In the genomic region with DNA sequence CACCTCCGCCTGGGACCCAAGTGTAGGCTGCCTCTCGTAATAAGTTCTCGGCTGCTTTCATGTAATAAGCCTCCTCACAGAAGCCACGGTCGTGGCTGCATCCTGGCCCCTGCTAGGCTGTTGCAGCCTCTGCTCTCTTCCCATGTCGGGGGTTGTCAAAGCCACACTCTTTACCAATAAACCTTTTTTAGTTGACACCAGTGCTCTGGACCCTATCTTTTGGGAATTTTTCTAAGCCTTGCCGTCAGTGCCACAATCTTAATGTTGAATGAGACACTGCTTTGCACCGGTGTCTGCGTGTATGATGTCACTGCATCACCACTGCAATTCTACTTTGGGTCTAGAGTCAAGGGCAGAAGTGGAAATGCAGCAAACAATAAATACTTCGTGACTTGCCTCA, we compare ENCODE assay signal across 23 cellular contexts. TPM values are rescaled to one million over a fixed set of nuclear protein-coding genes. Genes with fewer than 3 reads are reported as not detected.
DNase-seq lines count a peak whose midpoint lies in the region; ATAC-seq lines count a peak whose summit lies in the region.
"Had no signal": no experiment of that assay in that cellular context is flagged by ENCODE, and none has a peak within 500 bp of the region (broad histone marks: within the 10 kb centered on the region; RNA-seq: fewer than 3 reads in every experiment).

No MANE protein-coding gene starts in this region.

- no peaks in the 10 kb centered on the region for H3K27me3 ChIP-seq in GM23248 (replicated peaks; ENCODE audit: insufficient read depth)
- no peaks in the 10 kb centered on the region for H3K27me3 ChIP-seq in naive thymus-derived CD4-positive, alpha-beta T cell (ENCODE audit: control insufficient read depth in 2 of 2, insufficient read depth in 2 of 2, low read length in 2 of 2)
- H3K27me3 ChIP-seq: left lung, testis had no signal

- 47 to 49% methylated on average over 10 of the region's 10 CpGs for WGBS in GM23248 (ENCODE audit: low coverage in 1 of 2, low lambda C conversion rate in 2 of 2, missing lambda C conversion rate in 2 of 2), 2 experiments

- H3K27ac ChIP-seq in GM23248 = no peak overlapping the region
- peak overlapping the region; percentile 55 for H3K27ac ChIP-seq in naive thymus-derived CD4-positive, alpha-beta T cell (ENCODE audit: low read depth, low read length)
- H3K27ac ChIP-seq: C4-2B, left lung, testis had no signal

- CTCF ChIA-PET in naive thymus-derived CD4-positive, alpha-beta T cell (lab: Charles Lee) = interaction anchor here (0.7 to 4.2 kb wide), 11 partner anchors 13 to 791 kb away, joined by 3 to 27 read pairs (median 5); partner anchors contain the start of gene FYN

- H3K9me2 ChIP-seq in GM23248 (ENCODE audit: insufficient read depth) = no peaks in the 10 kb centered on the region

- H3F3A ChIP-seq in GM23248 (ENCODE audit: insufficient read depth) = no peaks in the 10 kb centered on the region

- H3K4me3 Mint-ChIP-seq in activated CD4-positive, alpha-beta T cell treated with anti-CD3 and anti-CD28 coated beads, Interleukin-2, amount 10 ng/mL, durations not matched to agents 24 days and 14 days = peak overlapping the region; percentile 64
- peak overlapping the region; percentile 64 to 75 for H3K4me3 Mint-ChIP-seq in activated T-cell treated with anti-CD3 and anti-CD28 coated beads, Interleukin-2, amount 50 U/mL, for 72 hours
- H3K4me3 Mint-ChIP-seq in naive thymus-derived CD4-positive, alpha-beta T cell = peak overlapping the region; percentile 58 to 91 (median 82)

- H3K4me1 ChIP-seq in GM23248 (ENCODE audit: insufficient read depth) = peaks cover 23% of the 10 kb centered on the region
- peaks cover 21 to 55% of the 10 kb centered on the region in 2 donors for H3K4me1 ChIP-seq in naive thymus-derived CD4-positive, alpha-beta T cell (ENCODE audit: control insufficient read depth in 2 of 2, insufficient read depth in 2 of 2, low read length in 2 of 2)
- H3K4me1 ChIP-seq: testis had no signal

- H3K9ac ChIP-seq in GM23248 = no peak overlapping the region

- H3K27ac Mint-ChIP-seq in activated CD4-positive, alpha-beta T cell treated with anti-CD3 and anti-CD28 coated beads, Interleukin-2, amount 10 ng/mL, durations not matched to agents 24 days and 14 days = peak overlapping the region; percentile 42
- peak overlapping the region; percentile 18 for H3K27ac Mint-ChIP-seq in activated T-cell treated with anti-CD3 and anti-CD28 coated beads, Interleukin-2, amount 50 U/mL, for 72 hours
- H3K27ac Mint-ChIP-seq in naive thymus-derived CD4-positive, alpha-beta T cell = peak overlapping the region; percentile 53 to 97 (median 93)

- ATAC-seq in activated T-cell treated with anti-CD3 and anti-CD28 coated beads, Interleukin-2, amount 50 U/mL, for 72 hours (replicated peaks in 1 of 2) = peak in 1 of 2 donors; percentile 41
- peak; percentile 37 for ATAC-seq in naive thymus-derived CD4-positive, alpha-beta T cell
- ATAC-seq: effector memory CD8-positive, alpha-beta T cell had no signal

- no peaks in the 10 kb centered on the region for H3K9me3 Mint-ChIP-seq in activated CD4-positive, alpha-beta T cell treated with anti-CD3 and anti-CD28 coated beads, Interleukin-2, amount 10 ng/mL, durations not matched to agents 24 days and 14 days
- H3K9me3 Mint-ChIP-seq in activated T-cell treated with anti-CD3 and anti-CD28 coated beads, Interleukin-2, amount 50 U/mL, for 72 hours = no peaks in the 10 kb centered on the region
- H3K9me3 Mint-ChIP-seq in naive thymus-derived CD4-positive, alpha-beta T cell = no peaks in the 10 kb centered on the region
- H3K9me3 Mint-ChIP-seq: effector memory CD8-positive, alpha-beta T cell had no signal

- H3K9me3 ChIP-seq in GM23248 (ENCODE audit: low read depth) = no peaks in the 10 kb centered on the region
- H3K9me3 ChIP-seq in naive thymus-derived CD4-positive, alpha-beta T cell (ENCODE audit: control insufficient read depth in 2 of 3, low read length in 3 of 3) = no peaks in the 10 kb centered on the region
- H3K9me3 ChIP-seq: left lung, testis had no signal

- peak overlapping the region; percentile 87 for H2AFZ ChIP-seq in GM23248

- DNase-seq in activated CD4-positive, alpha-beta T cell treated with anti-CD3 and anti-CD28 coated beads, Interleukin-2, amount 10 ng/mL, durations not matched to agents 24 days and 14 days = peak; percentile 64
- DNase-seq in activated CD4-positive, alpha-beta T cell treated with anti-CD3 and anti-CD28 coated beads, Interleukin-2, amount 50 U/mL, for 4 hours = no peak
- DNase-seq in GM23248 = peak; percentile 35
- peak in 1 of 2 donors; percentile 30 for DNase-seq in activated T-cell treated with anti-CD3 and anti-CD28 coated beads, Interleukin-2, amount 50 U/mL, for 72 hours
- DNase-seq in naive thymus-derived CD4-positive, alpha-beta T cell = peak in 7 of 9 donors; percentile 35 to 61 (median 46)
- DNase-seq in NCI-H1694 treated with DMSO at 0.1 percent for 48 hours (lab: John Stamatoyannopoulos, UW) = no peak
- no peak for DNase-seq in DMS114 treated with DMSO at 0.1 percent for 48 hours (lab: John Stamatoyannopoulos, UW; ENCODE audit: unreplicated experiment)
- no peak for DNase-seq in superior temporal gyrus (ENCODE audit: extremely low spot score)
- DNase-seq: ACHN; activated CD4-positive, alpha-beta T cell treated with anti-CD3 and anti-CD28 coated beads for 1 hour; effector memory CD8-positive, alpha-beta T cell; left lung; NCI-H146; NCI-H2227 treated with DMSO at 0.1 percent for 48 hours; nucleus accumbens; stimulated activated CD4-positive, alpha-beta T cell treated with anti-CD3 and anti-CD28 coated beads, Interleukin-12 subunit alpha, Interleukin-12 subunit beta, amount 100 ng/mL, for 4 hours; stimulated activated CD8-positive, alpha-beta memory T cell treated with anti-CD3 and anti-CD28 coated beads, Interleukin-4, amount 100 ng/mL, for 48 hours; T1000; testis had no signal

- no peaks in the 10 kb centered on the region for H3K36me3 Mint-ChIP-seq in activated CD4-positive, alpha-beta T cell treated with anti-CD3 and anti-CD28 coated beads, Interleukin-2, amount 10 ng/mL, durations not matched to agents 24 days and 14 days (ENCODE audit: low read depth)
- H3K36me3 Mint-ChIP-seq in activated T-cell treated with anti-CD3 and anti-CD28 coated beads, Interleukin-2, amount 50 U/mL, for 72 hours (ENCODE audit: insufficient read depth in 2 of 2) = peaks cover 0 to 3% of the 10 kb centered on the region in 2 donors
- H3K36me3 Mint-ChIP-seq in naive thymus-derived CD4-positive, alpha-beta T cell = peaks cover 0 to 2% (median 0%) of the 10 kb centered on the region in 5 donors

- H3K4me1 Mint-ChIP-seq in activated CD4-positive, alpha-beta T cell treated with anti-CD3 and anti-CD28 coated beads, Interleukin-2, amount 10 ng/mL, durations not matched to agents 24 days and 14 days = peaks cover 47% of the 10 kb centered on the region
- peaks cover 62% of the 10 kb centered on the region for H3K4me1 Mint-ChIP-seq in activated T-cell treated with anti-CD3 and anti-CD28 coated beads, Interleukin-2, amount 50 U/mL, for 72 hours (ENCODE audit: low read depth)
- H3K4me1 Mint-ChIP-seq in naive thymus-derived CD4-positive, alpha-beta T cell = peaks cover 41 to 74% (median 59%) of the 10 kb centered on the region in 7 donors

- H3K4me2 ChIP-seq in GM23248 (ENCODE audit: unreplicated experiment) = peak overlapping the region; percentile 76

- no peak overlapping the region for H3K4me3 ChIP-seq in GM23248
- peak overlapping the region; percentile 2 for H3K4me3 ChIP-seq in naive thymus-derived CD4-positive, alpha-beta T cell (ENCODE audit: low read length)
- H3K4me3 ChIP-seq: left lung had no signal

- intact Hi-C loops in activated CD4-positive, alpha-beta T cell treated with anti-CD3 and anti-CD28 coated beads, Interleukin-2, amount 10 ng/mL, durations not matched to agents 24 days and 14 days (cut with micrococcal nuclease) = loop anchor here (2.0 to 10.0 kb wide), 4 partner anchors 21 to 1389 kb away; partner anchors contain the start of gene TRAF3IP2
- intact Hi-C loops in naive thymus-derived CD4-positive, alpha-beta T cell (cut with micrococcal nuclease) = loop anchor here (1.0 to 10.0 kb wide), 8 partner anchors 23 to 514 kb away; partner anchors contain the start of genes FYN (in 1 of the 2), REV3L (in 1 of the 2) and TRAF3IP2 (in 1 of the 2)

- in situ Hi-C loops in GM23248 (cut with MboI) = no loop called here

- H4K20me1 ChIP-seq in GM23248 (ENCODE audit: insufficient read depth) = no peaks in the 10 kb centered on the region

- no peaks in the 10 kb centered on the region for H3K27me3 Mint-ChIP-seq in activated CD4-positive, alpha-beta T cell treated with anti-CD3 and anti-CD28 coated beads, Interleukin-2, amount 10 ng/mL, durations not matched to agents 24 days and 14 days
- no peaks in the 10 kb centered on the region for H3K27me3 Mint-ChIP-seq in activated T-cell treated with anti-CD3 and anti-CD28 coated beads, Interleukin-2, amount 50 U/mL, for 72 hours (ENCODE audit: low read depth)
- no peaks in the 10 kb centered on the region for H3K27me3 Mint-ChIP-seq in naive thymus-derived CD4-positive, alpha-beta T cell
- H3K27me3 Mint-ChIP-seq: effector memory CD8-positive, alpha-beta T cell had no signal

- POLR2A ChIA-PET in naive thymus-derived CD4-positive, alpha-beta T cell (lab: Charles Lee) = interaction anchor here (0.5 to 2.4 kb wide), 7 partner anchors 22 to 286 kb away, joined by 3 to 11 read pairs (median 4); partner anchors contain the start of gene FYN

- no peaks in the 10 kb centered on the region for H3K36me3 ChIP-seq in GM23248 (ENCODE audit: low read depth)
- no peaks in the 10 kb centered on the region for H3K36me3 ChIP-seq in naive thymus-derived CD4-positive, alpha-beta T cell (ENCODE audit: control insufficient read depth in 2 of 3, insufficient read depth in 3 of 3, low read length in 3 of 3)
- H3K36me3 ChIP-seq: left lung had no signal

- H3K79me2 ChIP-seq in GM23248 (ENCODE audit: insufficient read depth) = no peaks in the 10 kb centered on the region

RNA-seq across cellular contexts. Expression of gene CCN6, which starts 57.7 kb away (rescaled TPM):
- total RNA-seq in activated CD4-positive, alpha-beta T cell treated with anti-CD3 and anti-CD28 coated beads, Interleukin-2, amount 10 ng/mL, durations not matched to agents 24 days and 14 days = 0.26 and 0.72 TPM in 2 replicates
- not detected in 2 replicates for total RNA-seq in GM23248 (2014; rRNA removed; shearing (Covaris generic))
- polyA plus RNA-seq in GM23248 (2016; fragmentation: Nextera tagmentation; extraction: Ambion mirVana) = 0.48 and 0.57 TPM in 2 replicates
- under 1 TPM; 0.25 to 0.74 TPM for total RNA-seq in activated T-cell treated with anti-CD3 and anti-CD28 coated beads, Interleukin-2, amount 50 U/mL, for 72 hours
- total RNA-seq in naive thymus-derived CD4-positive, alpha-beta T cell = not detected
- polyA plus RNA-seq in naive thymus-derived CD4-positive, alpha-beta T cell = under 1 TPM in 1 of 2 donors, not detected in 1; 0.13 TPM
- total RNA-seq: astrocyte, left lung, MCF 10A, SK-MEL-5 had no signal

Comparison
In these comparisons a context has a peak if more than half of its experiments do, and no peak if none do; other contexts are left out.
1. DNase-seq: peak in activated CD4-positive, alpha-beta T cell treated with anti-CD3 and anti-CD28 coated beads, Interleukin-2, amount 10 ng/mL, durations not matched to agents 24 days and 14 days (single experiment), GM23248 (single experiment) and naive thymus-derived CD4-positive, alpha-beta T cell (7 of 9); none in activated CD4-positive, alpha-beta T cell treated with anti-CD3 and anti-CD28 coated beads, Interleukin-2, amount 50 U/mL, for 4 hours (0 of 2), NCI-H1694 treated with DMSO at 0.1 percent for 48 hours (single experiment), DMS114 treated with DMSO at 0.1 percent for 48 hours (single experiment) and superior temporal gyrus (single experiment).
2. H3K27ac Mint-ChIP-seq: peak in every context shown above with its lines; median percentile 93 in naive thymus-derived CD4-positive, alpha-beta T cell; 42 in activated CD4-positive, alpha-beta T cell treated with anti-CD3 and anti-CD28 coated beads, Interleukin-2, amount 10 ng/mL, durations not matched to agents 24 days and 14 days; 18 in activated T-cell treated with anti-CD3 and anti-CD28 coated beads, Interleukin-2, amount 50 U/mL, for 72 hours.
3. Peak in every context shown above with its lines, with median percentiles within 50 percentile points of each other: H3K4me3 Mint-ChIP-seq.